In genomic region chr16:1407749-1408148, GRCh38 we compare ENCODE assay signal across 8 cellular contexts. TPM values are rescaled to one million over a fixed set of nuclear protein-coding genes. Genes with fewer than 3 reads are reported as not detected.
DNase-seq lines count a peak whose midpoint lies in the region; ATAC-seq and TF ChIP-seq lines count a peak whose summit lies in the region.

No MANE protein-coding gene starts in this region.

- no peak for TF ChIP-seq CTCF in tibial artery (IDR thresholded peaks at IDR 0.05)

- H3K4me3 Mint-ChIP-seq in activated CD8-positive, alpha-beta memory T cell treated with anti-CD3 and anti-CD28 coated beads, Interleukin-2, amount 10 ng/mL, durations not matched to agents 7 days and 5 days, result peak overlapping the region; percentile 75
- peak overlapping the region; percentile 71 for H3K4me3 Mint-ChIP-seq in activated CD8-positive, alpha-beta T cell treated with anti-CD3 and anti-CD28 coated beads, Interleukin-2, amount 10 ng/mL, durations not matched to agents 7 days and 5 days
- H3K4me3 Mint-ChIP-seq in immature natural killer cell, result peak overlapping the region; percentile 55 to 72 (median 56)

- intact Hi-C loops in tibial artery (cut with DNase I; ENCODE audit: low total_unique reads), result loop anchor here (2.0 kb wide), 1 partner anchor 25 kb away; no protein-coding TSS in a partner anchor

- H3K27me3 Mint-ChIP-seq in activated CD8-positive, alpha-beta memory T cell treated with anti-CD3 and anti-CD28 coated beads, Interleukin-2, amount 10 ng/mL, durations not matched to agents 7 days and 5 days, result no peaks in the 10 kb centered on the region
- no peaks in the 10 kb centered on the region for H3K27me3 Mint-ChIP-seq in activated CD8-positive, alpha-beta T cell treated with anti-CD3 and anti-CD28 coated beads, Interleukin-2, amount 10 ng/mL, durations not matched to agents 7 days and 5 days (ENCODE audit: low read depth)
- H3K27me3 Mint-ChIP-seq in immature natural killer cell (ENCODE audit: low read depth in 3 of 3), result peaks cover 3 to 8% (median 5%) of the 10 kb centered on the region in 3 donors

- no peaks in the 10 kb centered on the region for H3K9me3 Mint-ChIP-seq in activated CD8-positive, alpha-beta memory T cell treated with anti-CD3 and anti-CD28 coated beads, Interleukin-2, amount 10 ng/mL, durations not matched to agents 7 days and 5 days (ENCODE audit: low read depth)
- H3K9me3 Mint-ChIP-seq in activated CD8-positive, alpha-beta T cell treated with anti-CD3 and anti-CD28 coated beads, Interleukin-2, amount 10 ng/mL, durations not matched to agents 7 days and 5 days (ENCODE audit: insufficient read depth), result no peaks in the 10 kb centered on the region
- no peaks in the 10 kb centered on the region for H3K9me3 Mint-ChIP-seq in immature natural killer cell

- H3K27ac ChIP-seq in tibial artery, result peak overlapping the region; percentile 47 to 81

- CTCF ChIA-PET in activated CD8-positive, alpha-beta memory T cell treated with anti-CD3 and anti-CD28 coated beads, Interleukin-2, amount 10 ng/mL, durations not matched to agents 7 days and 5 days (lab: Charles Lee), result interaction anchor here (0.8 to 2.2 kb wide), 4 partner anchors 29 to 316 kb away, joined by 3 to 14 read pairs (median 5); partner anchors contain the start of gene MAPK8IP3
- CTCF ChIA-PET in activated CD8-positive, alpha-beta T cell treated with anti-CD3 and anti-CD28 coated beads, Interleukin-2, amount 10 ng/mL, durations not matched to agents 7 days and 5 days (lab: Charles Lee), result interaction anchor here (2.6 kb wide), 1 partner anchor 44 kb away, joined by 9 read pairs; no protein-coding TSS in a partner anchor

- no peak for DNase-seq in activated CD8-positive, alpha-beta memory T cell treated with anti-CD3 and anti-CD28 coated beads, Interleukin-2, amount 10 ng/mL, durations not matched to agents 7 days and 5 days
- DNase-seq in activated CD8-positive, alpha-beta memory T cell treated with anti-CD3 and anti-CD28 coated beads, Interleukin-2, amount 50 U/mL, for 4 hours, result no peak
- DNase-seq in activated CD8-positive, alpha-beta T cell treated with anti-CD3 and anti-CD28 coated beads, Interleukin-2, amount 10 ng/mL, durations not matched to agents 7 days and 5 days, result no peak
- DNase-seq in immature natural killer cell, result no peak
- no peak for DNase-seq in tibial artery
- DNase-seq in NCI-H510A treated with DMSO at 0.1 percent for 48 hours (lab: John Stamatoyannopoulos, UW), result no peak
- DNase-seq in NCI-H2107 treated with DMSO at 0.1 percent for 48 hours (lab: John Stamatoyannopoulos, UW; ENCODE audit: unreplicated experiment), result no peak
- no peak for DNase-seq in ecto neural progenitor cell (ENCODE audit: low spot score)

- peaks cover 0 to 32% (median 20%) of the 10 kb centered on the region in 4 donors for H3K4me1 ChIP-seq in tibial artery

- peak overlapping the region; percentile 50 to 52 for H3K4me3 ChIP-seq in tibial artery

- H3K27ac Mint-ChIP-seq in activated CD8-positive, alpha-beta memory T cell treated with anti-CD3 and anti-CD28 coated beads, Interleukin-2, amount 10 ng/mL, durations not matched to agents 7 days and 5 days, result no peak overlapping the region
- no peak overlapping the region for H3K27ac Mint-ChIP-seq in activated CD8-positive, alpha-beta T cell treated with anti-CD3 and anti-CD28 coated beads, Interleukin-2, amount 10 ng/mL, durations not matched to agents 7 days and 5 days
- H3K27ac Mint-ChIP-seq in immature natural killer cell, result peak overlapping the region in 5 of 6 donors; percentile 49 to 90 (median 72)

- H3K9me3 ChIP-seq in tibial artery, result no peaks in the 10 kb centered on the region

- peaks cover 11% of the 10 kb centered on the region for H3K4me1 Mint-ChIP-seq in activated CD8-positive, alpha-beta memory T cell treated with anti-CD3 and anti-CD28 coated beads, Interleukin-2, amount 10 ng/mL, durations not matched to agents 7 days and 5 days
- peaks cover 18% of the 10 kb centered on the region for H3K4me1 Mint-ChIP-seq in activated CD8-positive, alpha-beta T cell treated with anti-CD3 and anti-CD28 coated beads, Interleukin-2, amount 10 ng/mL, durations not matched to agents 7 days and 5 days (ENCODE audit: low read depth)
- peaks cover 26 to 27% of the 10 kb centered on the region in 2 donors for H3K4me1 Mint-ChIP-seq in immature natural killer cell

- POLR2A ChIA-PET in activated CD8-positive, alpha-beta T cell treated with anti-CD3 and anti-CD28 coated beads, Interleukin-2, amount 10 ng/mL, durations not matched to agents 7 days and 5 days (lab: Charles Lee), result interaction anchor here (0.6 kb wide), 1 partner anchor 423 kb away, joined by 3 read pairs; no protein-coding TSS in a partner anchor

- H3K27me3 ChIP-seq in tibial artery, result no peaks in the 10 kb centered on the region

- ATAC-seq in activated CD8-positive, alpha-beta memory T cell treated with anti-CD3 and anti-CD28 coated beads, Interleukin-2, amount 10 ng/mL, durations not matched to agents 7 days and 5 days, result no peak
- no peak for ATAC-seq in activated CD8-positive, alpha-beta T cell treated with anti-CD3 and anti-CD28 coated beads, Interleukin-2, amount 10 ng/mL, durations not matched to agents 7 days and 5 days

- peaks cover 2% of the 10 kb centered on the region for H3K36me3 Mint-ChIP-seq in activated CD8-positive, alpha-beta memory T cell treated with anti-CD3 and anti-CD28 coated beads, Interleukin-2, amount 10 ng/mL, durations not matched to agents 7 days and 5 days
- H3K36me3 Mint-ChIP-seq in activated CD8-positive, alpha-beta T cell treated with anti-CD3 and anti-CD28 coated beads, Interleukin-2, amount 10 ng/mL, durations not matched to agents 7 days and 5 days (ENCODE audit: low read depth), result peaks cover 8% of the 10 kb centered on the region
- H3K36me3 Mint-ChIP-seq in immature natural killer cell, result peaks cover 0 to 4% (median 3%) of the 10 kb centered on the region in 3 donors

- H3K36me3 ChIP-seq in tibial artery, result peaks cover 4 to 61% (median 17%) of the 10 kb centered on the region in 3 donors

RNA-seq across cellular contexts. Expression of gene UNKL, which starts 6.8 kb away (rescaled TPM):
- 10 to 100 TPM; 30.1 to 43.0 TPM for total RNA-seq in activated CD8-positive, alpha-beta memory T cell treated with anti-CD3 and anti-CD28 coated beads, Interleukin-2, amount 10 ng/mL, durations not matched to agents 7 days and 5 days
- total RNA-seq in activated CD8-positive, alpha-beta T cell treated with anti-CD3 and anti-CD28 coated beads, Interleukin-2, amount 10 ng/mL, durations not matched to agents 7 days and 5 days, result 10 to 100 TPM; 19.6 to 24.9 TPM
- polyA plus RNA-seq in immature natural killer cell, result 10 to 100 TPM in 1 of 3 donors, 1 to 10 TPM in 2; 1.0 to 14.5 (median 5.9) TPM

RNA-seq across cellular contexts. Expression of gene UQCC4, which starts 12.8 kb away (rescaled TPM):
- 10 to 100 TPM; 15.7 to 18.5 TPM for total RNA-seq in activated CD8-positive, alpha-beta memory T cell treated with anti-CD3 and anti-CD28 coated beads, Interleukin-2, amount 10 ng/mL, durations not matched to agents 7 days and 5 days
- total RNA-seq in activated CD8-positive, alpha-beta T cell treated with anti-CD3 and anti-CD28 coated beads, Interleukin-2, amount 10 ng/mL, durations not matched to agents 7 days and 5 days, result 10 to 100 TPM; 17.2 to 20.1 TPM
- polyA plus RNA-seq in immature natural killer cell, result 10 to 100 TPM; 59.3 to 79.9 (median 64.7) TPM

RNA-seq across cellular contexts. Expression of gene PERCC1, which starts 23.1 kb away (rescaled TPM):
- under 1 TPM in 1 of 2 experiments, not detected in 1; 0.33 TPM for total RNA-seq in activated CD8-positive, alpha-beta memory T cell treated with anti-CD3 and anti-CD28 coated beads, Interleukin-2, amount 10 ng/mL, durations not matched to agents 7 days and 5 days
- total RNA-seq in activated CD8-positive, alpha-beta T cell treated with anti-CD3 and anti-CD28 coated beads, Interleukin-2, amount 10 ng/mL, durations not matched to agents 7 days and 5 days, result under 1 TPM in 1 of 2 experiments, not detected in 1; 0.37 TPM
- polyA plus RNA-seq in immature natural killer cell, result not detected

RNA-seq across cellular contexts. Expression of gene CCDC154, which starts 36.6 kb away (rescaled TPM):
- total RNA-seq in activated CD8-positive, alpha-beta memory T cell treated with anti-CD3 and anti-CD28 coated beads, Interleukin-2, amount 10 ng/mL, durations not matched to agents 7 days and 5 days, result 1 to 10 TPM; 2.0 to 2.9 TPM
- total RNA-seq in activated CD8-positive, alpha-beta T cell treated with anti-CD3 and anti-CD28 coated beads, Interleukin-2, amount 10 ng/mL, durations not matched to agents 7 days and 5 days, result 1 to 10 TPM; 1.5 to 2.1 TPM
- not detected for polyA plus RNA-seq in immature natural killer cell

RNA-seq across cellular contexts. Expression of gene GNPTG, which starts 56.0 kb away (rescaled TPM):
- 10 to 100 TPM; 29.3 to 33.0 TPM for total RNA-seq in activated CD8-positive, alpha-beta memory T cell treated with anti-CD3 and anti-CD28 coated beads, Interleukin-2, amount 10 ng/mL, durations not matched to agents 7 days and 5 days
- 10 to 100 TPM; 24.2 to 25.1 TPM for total RNA-seq in activated CD8-positive, alpha-beta T cell treated with anti-CD3 and anti-CD28 coated beads, Interleukin-2, amount 10 ng/mL, durations not matched to agents 7 days and 5 days
- polyA plus RNA-seq in immature natural killer cell, result 10 to 100 TPM; 44.3 to 76.5 (median 64.1) TPM

Comparison
In these comparisons a context has a peak if more than half of its experiments do, and no peak if none do; other contexts are left out.
1. H3K27ac Mint-ChIP-seq: peak in immature natural killer cell (5 of 6); none in activated CD8-positive, alpha-beta memory T cell treated with anti-CD3 and anti-CD28 coated beads, Interleukin-2, amount 10 ng/mL, durations not matched to agents 7 days and 5 days (single experiment) and activated CD8-positive, alpha-beta T cell treated with anti-CD3 and anti-CD28 coated beads, Interleukin-2, amount 10 ng/mL, durations not matched to agents 7 days and 5 days (single experiment).
2. Peak in every context shown above with its lines, with median percentiles within 50 percentile points of each other: H3K4me3 Mint-ChIP-seq.